In genomic region chr19:35859414-35859813, GRCh38 we compare ENCODE assay signal across 36 cellular contexts. TPM values are rescaled to one million over a fixed set of nuclear protein-coding genes. Genes with fewer than 3 reads are reported as not detected.
"Had no signal": no experiment of that assay in that cellular context is flagged by ENCODE, and none has a peak within 500 bp of the region (broad histone marks: within the 10 kb centered on the region; RNA-seq: fewer than 3 reads in every experiment).

No MANE protein-coding gene starts in this region.

- H3K27me3 ChIP-seq: thyroid gland had no signal

- H3K27ac Mint-ChIP-seq: immature natural killer cell; memory B cell; naive B cell; stimulated activated effector memory CD8-positive, alpha-beta T cell treated with anti-CD3 and anti-CD28 coated beads, Interleukin-12 subunit alpha, Interleukin-12 subunit beta, amount 100 ng/mL, for 72 hours had no signal

- DNase-seq: dermis blood vessel endothelial cell; effector memory CD4-positive, alpha-beta T cell; foreskin keratinocyte; heart right ventricle; hippocampal formation; immature natural killer cell; islet precursor cell; kidney glomerular epithelial cell; left ventricle myocardium superior; lower lobe of right lung; naive B cell; nucleus accumbens; stimulated activated CD4-positive, alpha-beta T cell treated with anti-CD3 and anti-CD28 coated beads, Interleukin-2, amount 100 ng/mL, for 24 hours; stimulated activated CD4-positive, alpha-beta T cell treated with anti-CD3 and anti-CD28 coated beads, Interleukin-4, amount 100 ng/mL, for 24 hours; stimulated activated naive CD4-positive, alpha-beta T cell treated with Interleukin-2 at 50 U/mL for 16 hours; stomach; thyroid gland; trophoblast cell had no signal

- ATAC-seq: foreskin keratinocyte; gastroesophageal sphincter; left ventricle myocardium superior; lower lobe of right lung; sciatic nerve; stimulated activated effector memory CD8-positive, alpha-beta T cell treated with anti-CD3 and anti-CD28 coated beads, Interleukin-12 subunit alpha, Interleukin-12 subunit beta, amount 100 ng/mL, for 72 hours had no signal

- H3K36me3 ChIP-seq: esophagus muscularis mucosa, gastroesophageal sphincter, heart right ventricle, lower lobe of right lung, prostate gland, right atrium auricular region, stomach, thyroid gland, vagina had no signal

- H3K36me3 Mint-ChIP-seq: memory B cell; stimulated activated effector memory CD8-positive, alpha-beta T cell treated with anti-CD3 and anti-CD28 coated beads, Interleukin-12 subunit alpha, Interleukin-12 subunit beta, amount 100 ng/mL, for 72 hours had no signal

- H3K4me1 ChIP-seq: foreskin keratinocyte, prostate gland had no signal

- FAIRE-seq: endothelial cell of umbilical vein had no signal

- H3K27ac ChIP-seq: coronary artery, esophagus muscularis mucosa, foreskin keratinocyte, gastroesophageal sphincter, heart right ventricle, lower lobe of right lung, parathyroid adenoma, prostate gland, right atrium auricular region, stomach, thyroid gland, vagina had no signal

- H3K4me3 Mint-ChIP-seq: immature natural killer cell; memory B cell; naive B cell; stimulated activated effector memory CD8-positive, alpha-beta T cell treated with anti-CD3 and anti-CD28 coated beads, Interleukin-12 subunit alpha, Interleukin-12 subunit beta, amount 100 ng/mL, for 72 hours had no signal

- H3K4me3 ChIP-seq: coronary artery, esophagus muscularis mucosa, gastroesophageal sphincter, heart right ventricle, lower lobe of right lung, prostate gland, right atrium auricular region, stomach, thyroid gland, vagina had no signal

- H3K9me3 ChIP-seq: esophagus muscularis mucosa, heart right ventricle, lower lobe of right lung, prostate gland, right atrium auricular region, stomach, thyroid gland, vagina had no signal

- H3K9me3 Mint-ChIP-seq: memory B cell; stimulated activated effector memory CD8-positive, alpha-beta T cell treated with anti-CD3 and anti-CD28 coated beads, Interleukin-12 subunit alpha, Interleukin-12 subunit beta, amount 100 ng/mL, for 72 hours had no signal

RNA-seq across cellular contexts. Expression of gene KIRREL2, which starts 2.7 kb away (rescaled TPM):
- total RNA-seq: dermis blood vessel endothelial cell, endothelial cell of umbilical vein, epithelial cell of proximal tubule, esophagus muscularis mucosa, gastroesophageal sphincter, subcutaneous adipose tissue, ureter, vagina had no signal
- polyA plus RNA-seq: endothelial cell of umbilical vein, fibroblast of lung, heart right ventricle had no signal

RNA-seq across cellular contexts. Expression of gene NPHS1, which starts 7.1 kb away (rescaled TPM):
- total RNA-seq: dermis blood vessel endothelial cell, endothelial cell of umbilical vein, epithelial cell of proximal tubule, esophagus muscularis mucosa, fibroblast of lung, foreskin keratinocyte, gastroesophageal sphincter, left ventricle myocardium superior, lower lobe of right lung, mononuclear cell, right atrium auricular region, sciatic nerve, subcutaneous adipose tissue, thyroid gland, ureter, vagina had no signal
- polyA plus RNA-seq: endothelial cell of umbilical vein, fibroblast of lung, foreskin keratinocyte, heart right ventricle, immature natural killer cell had no signal

RNA-seq across cellular contexts. Expression of gene APLP1, which starts 9.0 kb away (rescaled TPM):
- total RNA-seq: mononuclear cell had no signal

RNA-seq across cellular contexts. Expression of gene HCST, which starts 42.9 kb away (rescaled TPM):
- total RNA-seq: dermis blood vessel endothelial cell, endothelial cell of umbilical vein, epithelial cell of proximal tubule, temporal lobe had no signal
- polyA plus RNA-seq: endothelial cell of umbilical vein, neural cell had no signal
